ENCODE assay signal across 8 cellular contexts in the genomic region with DNA sequence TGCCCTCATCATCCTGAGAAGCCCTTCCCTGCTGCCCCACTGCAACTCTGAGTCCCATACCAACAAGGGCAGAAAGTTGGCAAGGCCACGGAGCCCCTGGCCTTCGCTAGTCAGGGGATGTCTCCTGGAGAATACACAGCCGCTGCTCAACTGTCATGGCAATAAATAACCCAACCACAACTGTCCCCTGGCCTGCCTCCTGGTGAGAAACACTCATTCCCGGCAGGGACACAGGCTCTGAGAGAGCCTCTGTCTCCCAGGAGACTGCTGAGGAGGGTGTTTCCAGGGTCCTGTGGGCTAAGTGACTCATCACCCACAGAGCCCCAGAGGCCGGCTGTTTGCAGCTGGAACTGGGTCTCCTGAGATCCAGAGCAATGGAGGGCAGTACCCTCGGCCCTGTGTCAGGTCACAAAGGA.
DNase-seq lines count a peak whose midpoint lies in the region; ATAC-seq and TF ChIP-seq lines count a peak whose summit lies in the region.

No MANE protein-coding gene starts in this region.

- no peak overlapping the region for H3K4me3 ChIP-seq in suprapubic skin

- no peaks in the 10 kb centered on the region for H3K9me3 Mint-ChIP-seq in osteocyte (ENCODE audit: unreplicated experiment)

- H3K36me3 ChIP-seq in suprapubic skin: no peaks in the 10 kb centered on the region

- peaks cover 16% of the 10 kb centered on the region for H3K4me1 Mint-ChIP-seq in osteocyte (ENCODE audit: unreplicated experiment)

- no peak overlapping the region for H3K27ac ChIP-seq in suprapubic skin

- no peaks in the 10 kb centered on the region for H3K9me3 ChIP-seq in suprapubic skin

- no peak overlapping the region for H3K4me3 Mint-ChIP-seq in osteocyte (ENCODE audit: unreplicated experiment)

- WGBS in suprapubic skin: 78% methylated on average over 6 of the region's 6 CpGs

- TF ChIP-seq EP300 in suprapubic skin (IDR thresholded peaks at IDR 0.05): no peak

- TF ChIP-seq POLR2A in suprapubic skin (IDR thresholded peaks at IDR 0.05): no peak

- no peak for TF ChIP-seq CTCF in osteocyte (IDR thresholded peaks at IDR 0.05)
- TF ChIP-seq CTCF in suprapubic skin (IDR thresholded peaks at IDR 0.05): no peak

- ATAC-seq in GM19035 (IDR thresholded peaks at IDR 0.05; ENCODE audit: unreplicated experiment) (peak; percentile 79), HG02973 (IDR thresholded peaks at IDR 0.05; ENCODE audit: unreplicated experiment) (peak; percentile 78)

- H3K27me3 Mint-ChIP-seq in osteocyte (ENCODE audit: unreplicated experiment): no peaks in the 10 kb centered on the region

- peaks cover 6% of the 10 kb centered on the region for H3K4me1 ChIP-seq in suprapubic skin

- peak; percentile 80 for DNase-seq in SW480 (ENCODE audit: low spot score)
- peak; percentile 82 for DNase-seq in osteocyte (ENCODE audit: extremely low spot score, unreplicated experiment)
- no peak for DNase-seq in suprapubic skin (ENCODE audit: low spot score in 2 of 2)
- no peak for DNase-seq in activated effector memory CD4-positive, alpha-beta T cell treated with anti-CD3 and anti-CD28 coated beads, Interleukin-2, amount 50 U/mL, for 16 hours
- no peak for DNase-seq in AML-193 (lab: John Stamatoyannopoulos, UW)
- DNase-seq in stimulated activated naive CD4-positive, alpha-beta T cell (lab: John Stamatoyannopoulos, UW): no peak

- H3K36me3 Mint-ChIP-seq in osteocyte (ENCODE audit: unreplicated experiment): peaks cover 3% of the 10 kb centered on the region

- H3K27me3 ChIP-seq in suprapubic skin: no peaks in the 10 kb centered on the region

- H3K27ac Mint-ChIP-seq in osteocyte (ENCODE audit: unreplicated experiment): peak overlapping the region; percentile 83

Comparison
In these comparisons a context has a peak if more than half of its experiments do, and no peak if none do; other contexts are left out.
1. DNase-seq: peak in SW480 (single experiment) and osteocyte (single experiment); none in suprapubic skin (0 of 2), activated effector memory CD4-positive, alpha-beta T cell treated with anti-CD3 and anti-CD28 coated beads, Interleukin-2, amount 50 U/mL, for 16 hours (single experiment), AML-193 (0 of 2) and stimulated activated naive CD4-positive, alpha-beta T cell (0 of 6).